Comparison of ENCODE assay signal across 2 cellular contexts in the genomic region with DNA sequence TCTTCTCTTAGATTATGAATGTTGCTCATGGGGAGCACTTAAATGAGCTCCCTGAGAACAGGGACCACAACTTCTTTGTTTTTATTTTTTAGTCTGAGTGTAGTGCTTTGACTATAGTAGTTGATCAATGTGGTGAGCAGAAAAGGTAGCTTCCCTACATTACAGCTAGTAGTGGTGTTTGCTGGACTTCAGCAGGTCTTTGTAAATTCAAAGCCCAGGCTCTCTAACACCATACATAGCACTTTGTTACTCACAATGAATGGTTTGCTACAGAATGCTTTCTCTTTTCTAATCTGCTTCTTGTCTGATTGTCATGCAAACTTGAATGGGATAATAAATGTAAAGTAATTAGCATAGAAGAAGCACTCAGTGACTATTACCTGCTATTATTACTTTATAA. TPM values are rescaled to one million over a fixed set of nuclear protein-coding genes. Genes with fewer than 3 reads are reported as not detected.
"Had no signal": no experiment of that assay in that cellular context is flagged by ENCODE, and none has a peak within 500 bp of the region (broad histone marks: within the 10 kb centered on the region; RNA-seq: fewer than 3 reads in every experiment).

No MANE protein-coding gene starts in this region.

RNA-seq across cellular contexts. Expression of gene PGM5, which starts 55.4 kb away (rescaled TPM):
- total RNA-seq: H1, H9 had no signal
- polyA plus RNA-seq: H1 had no signal
